Comparison of ENCODE assay signal across 8 cellular contexts in genomic region chr10:122953827-122954730, GRCh38. TPM values are rescaled to one million over a fixed set of nuclear protein-coding genes. Genes with fewer than 3 reads are reported as not detected.
DNase-seq lines count a peak whose midpoint lies in the region; ATAC-seq and TF ChIP-seq lines count a peak whose summit lies in the region.

C10orf88 (minus strand) TSS chr10:122954227; CDS start chr10:122954178, 49 bp downstream.

- H3K27ac ChIP-seq in PC-9: no peak within 1 kb of the TSS
- H3K27ac ChIP-seq in esophagus (ENCODE audit: low read depth in 2 of 2, low read length in 1 of 2): peak within 1 kb of the TSS; percentile 45 to 92

- peak within 1 kb of the TSS; percentile 89 for H3K4me3 Mint-ChIP-seq in activated T-cell treated with anti-CD3 and anti-CD28 coated beads, Interleukin-2, amount 50 U/mL, for 24 hours

- H3K4me1 Mint-ChIP-seq in activated T-cell treated with anti-CD3 and anti-CD28 coated beads, Interleukin-2, amount 50 U/mL, for 24 hours (ENCODE audit: low read depth): peaks cover 38% of the 10 kb centered on the region

- H3K4me1 ChIP-seq in PC-9 (replicated peaks; ENCODE audit: insufficient read depth) (no peaks in the 10 kb centered on the region), esophagus (ENCODE audit: control insufficient read depth in 2 of 2, insufficient read depth in 2 of 2, low read length in 1 of 2) (peaks cover 5% of the 10 kb centered on the region in 2 donors), mucosa of stomach (ENCODE audit: control insufficient read depth, insufficient read depth, low read length) (peaks cover 10% of the 10 kb centered on the region)

- BruUV-seq in PC-9 (replicated peaks; lab: Mats Ljungman, UMichigan): no TSS peak

- no peaks in the 10 kb centered on the region for H3K27me3 ChIP-seq in PC-9 (ENCODE audit: insufficient read depth, low read depth)
- H3K27me3 ChIP-seq in esophagus (ENCODE audit: control insufficient read depth in 1 of 2, insufficient read depth in 2 of 2, low read length in 2 of 2): no peaks in the 10 kb centered on the region
- H3K27me3 ChIP-seq in mucosa of stomach (ENCODE audit: control insufficient read depth, insufficient read depth, low read length): no peaks in the 10 kb centered on the region

- H3K4me3 ChIP-seq in Jurkat, Clone E6-1 (ENCODE audit: low read length): peak within 1 kb of the TSS; percentile 74
- peak within 1 kb of the TSS; percentile 71 for H3K4me3 ChIP-seq in PC-9
- peak within 1 kb of the TSS; percentile 74 to 99 for H3K4me3 ChIP-seq in esophagus (ENCODE audit: low read depth in 1 of 2, low read length in 2 of 2)
- H3K4me3 ChIP-seq in mucosa of stomach (ENCODE audit: low read length): peak within 1 kb of the TSS; percentile 27

- POLR2A ChIA-PET in PC-9 (lab: Charles Lee; ENCODE audit: unreplicated experiment): interaction anchor here (0.6 kb wide), 1 partner anchor 1464 kb away, joined by 3 read pairs; no protein-coding TSS in a partner anchor

- intact Hi-C loops in PC-9 (cut with micrococcal nuclease; ENCODE audit: unreplicated experiment): loop anchor here (2.0 kb wide), 1 partner anchor 55 kb away; the partner anchor contains the start of genes ACADSB and IKZF5

- H3K36me3 ChIP-seq in PC-9 (ENCODE audit: low read depth): no peaks in the 10 kb centered on the region
- H3K36me3 ChIP-seq in esophagus (ENCODE audit: control insufficient read depth in 2 of 2, insufficient read depth in 2 of 2, low read length in 1 of 2): no peaks in the 10 kb centered on the region
- H3K36me3 ChIP-seq in mucosa of stomach (ENCODE audit: control insufficient read depth, insufficient read depth, low read length): no peaks in the 10 kb centered on the region

- H3K79me2 ChIP-seq in PC-9 (ENCODE audit: low read depth): 0 out of 2 replicates have a peak, but pooled peaks cover 6% of the 10 kb centered on the region

- H3K9ac ChIP-seq in mucosa of stomach (ENCODE audit: low read length): peak within 1 kb of the TSS; percentile 90

- peaks cover 9% of the 10 kb centered on the region for H3K9me3 Mint-ChIP-seq in activated T-cell treated with anti-CD3 and anti-CD28 coated beads, Interleukin-2, amount 50 U/mL, for 24 hours

- H3K9me2 ChIP-seq in PC-9 (ENCODE audit: insufficient read depth): no peaks in the 10 kb centered on the region

- no peaks in the 10 kb centered on the region for H3K27me3 Mint-ChIP-seq in activated T-cell treated with anti-CD3 and anti-CD28 coated beads, Interleukin-2, amount 50 U/mL, for 24 hours

- no peak for TF ChIP-seq CTCF in PC-9 (conservative IDR thresholded peaks at IDR 0.05)

- H3K9me3 ChIP-seq in PC-9 (ENCODE audit: insufficient read depth, low read depth) (no peaks in the 10 kb centered on the region), esophagus (ENCODE audit: control insufficient read depth in 2 of 2, insufficient read depth in 1 of 2, low read depth in 1 of 2, low read length in 1 of 2) (peaks cover 0 to 5% of the 10 kb centered on the region in 2 donors), mucosa of stomach (ENCODE audit: control insufficient read depth, low read length) (no peaks in the 10 kb centered on the region)

- peak; percentile 100 for ATAC-seq in GM21619 (IDR thresholded peaks at IDR 0.05; ENCODE audit: unreplicated experiment)

- peak within 1 kb of the TSS; percentile 85 for H3K4me2 ChIP-seq in PC-9

- 6 to 7% methylated on average over 76 to 83 of the region's 83 CpGs for WGBS in esophagus, 2 donors

- CTCF ChIA-PET in PC-9 (lab: Charles Lee): no interaction called here

- H3F3A ChIP-seq in PC-9 (ENCODE audit: insufficient read depth, low read depth): no peaks in the 10 kb centered on the region; the same call in 1 of the 2 replicates

- H4K20me1 ChIP-seq in PC-9 (ENCODE audit: insufficient read depth): no peaks in the 10 kb centered on the region

- H3K36me3 Mint-ChIP-seq in activated T-cell treated with anti-CD3 and anti-CD28 coated beads, Interleukin-2, amount 50 U/mL, for 24 hours (ENCODE audit: low read depth): peaks cover 40% of the 10 kb centered on the region

- peak within 1 kb of the TSS; percentile 95 for H2AFZ ChIP-seq in PC-9

- peak within 1 kb of the TSS; percentile 96 for H3K27ac Mint-ChIP-seq in activated T-cell treated with anti-CD3 and anti-CD28 coated beads, Interleukin-2, amount 50 U/mL, for 24 hours

- DNase-seq in DMS153 (lab: John Stamatoyannopoulos, UW) (peak; percentile 98), PC-9 (peak; percentile 86)
- peak; percentile 99 for DNase-seq in Jurkat, Clone E6-1 (ENCODE audit: low read depth, low spot score)
- peak; percentile 96 for DNase-seq in activated T-cell treated with anti-CD3 and anti-CD28 coated beads, Interleukin-2, amount 50 U/mL, for 24 hours
- DNase-seq in stimulated activated CD8-positive, alpha-beta memory T cell treated with anti-CD3 and anti-CD28 coated beads, Interleukin-7, amount 100 ng/mL, for 1 hour (ENCODE audit: low read depth in 2 of 2): peak; percentile 92 to 94

RNA-seq across cellular contexts. Expression of gene C10orf88, which starts in this region (rescaled TPM):
- polyA plus RNA-seq in Jurkat, Clone E6-1 (2012; ENCODE audit: insufficient read depth, insufficient read length): 15.5 TPM
- total RNA-seq in PC-9 (2021): 2.9 and 7.6 TPM in 2 replicates
- polyA plus RNA-seq in esophagus: 1 to 10 TPM; 3.1 to 4.0 TPM

Comparison
In these comparisons a context has a peak if more than half of its experiments do, and no peak if none do; other contexts are left out.
1. H3K4me3 ChIP-seq: peak in every context shown above with its lines; median percentile 86 in esophagus; 74 in Jurkat, Clone E6-1; 71 in PC-9; 27 in mucosa of stomach.